Comparison of ENCODE assay signal across 19 cellular contexts in genomic region chr2:127060264-127060945, GRCh38.
"Had no signal": no experiment of that assay in that cellular context is flagged by ENCODE, and none has a peak within 500 bp of the region (broad histone marks: within the 10 kb centered on the region; RNA-seq: fewer than 3 reads in every experiment).

No MANE protein-coding gene starts in this region.

- H3K27me3 ChIP-seq: heart right ventricle, left lung, neutrophil, right atrium auricular region, transverse colon had no signal

- H3K9me3 ChIP-seq: heart right ventricle, left lung, lower lobe of right lung, neutrophil, right atrium auricular region, thoracic aorta, transverse colon had no signal

- ATAC-seq: esophagus mucosa; left lung; lower lobe of right lung; stimulated activated naive B cell treated with anti-CD40 and anti-IgM and Interleukin-4, amounts not matched to agents 10 μg/mL and 1 μg/mL and 100 μg/mL, for 72 hours; stimulated activated naive CD8-positive, alpha-beta T cell treated with anti-CD3 and anti-CD28 coated beads, Interleukin-15, amount 100 ng/mL, for 72 hours had no signal

- H3K4me3 ChIP-seq: coronary artery, heart right ventricle, left lung, lower lobe of right lung, right atrium auricular region, thoracic aorta, transverse colon had no signal

- DNase-seq: central memory CD4-positive, alpha-beta T cell; effector CD8-positive, alpha-beta T cell; heart right ventricle; islet precursor cell; left lung; lower lobe of right lung; naive B cell; nephron progenitor cell; posterior cingulate gyrus; stimulated activated CD4-positive, alpha-beta T cell treated with anti-CD3 and anti-CD28 coated beads, Interleukin-4, amount 100 ng/mL, for 1 hour; stimulated activated naive B cell treated with anti-CD40 and anti-IgM and Interleukin-4, amounts not matched to agents 10 μg/mL and 1 μg/mL and 100 μg/mL, for 72 hours; stimulated activated naive CD8-positive, alpha-beta T cell treated with anti-CD3 and anti-CD28 coated beads, Interleukin-15, amount 100 ng/mL, for 72 hours; transverse colon had no signal

- H3K27ac ChIP-seq: coronary artery, heart right ventricle, left lung, lower lobe of right lung, neutrophil, right atrium auricular region, thoracic aorta, transverse colon had no signal

- H3K36me3 ChIP-seq: neutrophil, right atrium auricular region, transverse colon had no signal

- FAIRE-seq: frontal cortex had no signal
